In the genomic region with DNA sequence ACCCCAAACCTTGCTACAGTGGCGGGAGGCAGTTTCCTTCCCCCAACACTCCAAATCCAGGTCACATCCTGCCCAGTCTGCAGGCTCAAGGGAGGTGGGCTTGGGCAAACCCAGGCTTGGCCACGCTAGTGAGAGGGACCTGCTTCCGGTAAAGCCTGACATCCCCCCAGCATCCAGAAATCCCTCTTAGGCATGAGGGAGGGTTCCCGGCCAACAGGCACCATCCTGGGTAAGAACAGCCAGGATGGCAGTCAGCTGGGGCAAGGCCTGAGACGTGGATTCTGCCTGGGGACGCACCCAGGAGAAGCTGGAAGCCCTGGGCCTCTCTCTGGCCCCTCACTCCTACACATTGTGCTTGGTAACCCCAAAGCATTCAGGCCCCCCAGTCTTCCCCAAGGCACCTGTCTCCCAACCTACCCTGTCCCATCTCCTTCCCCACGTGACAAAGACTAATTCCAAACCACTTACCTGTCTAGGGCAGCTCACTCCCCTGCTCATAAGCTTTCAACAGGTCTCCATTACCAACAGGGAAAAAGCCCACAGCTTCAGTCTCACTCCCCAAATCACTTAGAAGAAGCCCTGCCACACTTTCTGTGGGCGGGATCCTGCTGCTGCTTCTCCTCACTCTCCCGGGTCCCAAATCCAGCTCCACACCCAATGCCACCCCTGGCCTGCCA, we compare ENCODE assay signal across 9 cellular contexts. TPM values are rescaled to one million over a fixed set of nuclear protein-coding genes. Genes with fewer than 3 reads are reported as not detected.
DNase-seq lines count a peak whose midpoint lies in the region; ATAC-seq and TF ChIP-seq lines count a peak whose summit lies in the region.
"Had no signal": no experiment of that assay in that cellular context is flagged by ENCODE, and none has a peak within 500 bp of the region (broad histone marks: within the 10 kb centered on the region; RNA-seq: fewer than 3 reads in every experiment).

No MANE protein-coding gene starts in this region.

- intact Hi-C loops in heart right ventricle (cut with DNase I) = no loop called here
- intact Hi-C loops in left ventricle myocardium superior (cut with micrococcal nuclease) = no loop called here
- intact Hi-C loops in aorta (cut with DNase I) = no loop called here

- H3K27me3 ChIP-seq in heart right ventricle = no peaks in the 10 kb centered on the region
- H3K27me3 ChIP-seq in aorta (ENCODE audit: control insufficient read depth in 1 of 2, insufficient read depth in 2 of 2, low read length in 1 of 2) = no peaks in the 10 kb centered on the region

- ATAC-seq in heart right ventricle (no peak), left ventricle myocardium superior (no peak), aorta (ENCODE audit: low FRiP score) (no peak), GM18873 (IDR thresholded peaks at IDR 0.05; ENCODE audit: low FRiP score, unreplicated experiment) (no peak), GM21576 (IDR thresholded peaks at IDR 0.05; ENCODE audit: unreplicated experiment) (no peak), GM21367 (IDR thresholded peaks at IDR 0.05; ENCODE audit: unreplicated experiment) (no peak)

- H3K36me3 ChIP-seq in heart right ventricle = peaks cover 0 to 22% (median 0%) of the 10 kb centered on the region in 9 donors
- peaks cover 29% of the 10 kb centered on the region for H3K36me3 ChIP-seq in mesodermal cell (ENCODE audit: control insufficient read depth, insufficient read depth, low read length)
- no peaks in the 10 kb centered on the region for H3K36me3 ChIP-seq in aorta (ENCODE audit: control insufficient read depth in 1 of 2, insufficient read depth in 2 of 2, low read length in 1 of 2)

- no peak for TF ChIP-seq CTCF in heart right ventricle (IDR thresholded peaks at IDR 0.05)
- no peak for TF ChIP-seq CTCF in astrocyte of the spinal cord (IDR thresholded peaks at IDR 0.05; ENCODE audit: low read depth, low read length)

- H3K27ac ChIP-seq in heart right ventricle (peak overlapping the region; percentile 24 to 93 (median 84)), mesodermal cell (ENCODE audit: low read depth, low read length, severe bottlenecking) (peak overlapping the region; percentile 81), aorta (ENCODE audit: low read depth in 1 of 2, low read length in 2 of 2) (peak overlapping the region; percentile 38 to 91)

- H3K4me1 ChIP-seq in heart right ventricle (peaks cover 19 to 50% (median 44%) of the 10 kb centered on the region in 9 donors), mesodermal cell (ENCODE audit: control insufficient read depth, insufficient read depth, low read length, poor library complexity, severe bottlenecking) (peaks cover 9% of the 10 kb centered on the region), aorta (ENCODE audit: control insufficient read depth in 1 of 2, insufficient read depth in 2 of 2, low read length in 2 of 2) (no peaks in the 10 kb centered on the region)

- in situ Hi-C loops in astrocyte of the spinal cord (cut with HindIII; ENCODE audit: low sequenced_read_pairs) = no loop called here

- WGBS in heart right ventricle, 2 donors = 40 to 52% methylated on average over 9 of the region's 9 CpGs
- WGBS in mesodermal cell (ENCODE audit: insufficient coverage in 2 of 2), 2 experiments = 65 to 73% methylated on average over 7 to 9 of the region's 9 CpGs
- WGBS in aorta, 2 donors = 42 to 46% methylated on average over 9 of the region's 9 CpGs

- H3K4me3 ChIP-seq in heart right ventricle (peak overlapping the region; percentile 49 to 84 (median 77)), astrocyte of the spinal cord (ENCODE audit: low read depth, low read length) (peak overlapping the region; percentile 69), mesodermal cell (ENCODE audit: extremely low read depth, insufficient read depth, low read length, poor library complexity, severe bottlenecking) (peak overlapping the region; percentile 74), aorta (ENCODE audit: low read length in 2 of 2) (peak overlapping the region; percentile 54 to 60)

- DNase-seq in heart right ventricle = no peak
- no peak for DNase-seq in left ventricle myocardium superior
- DNase-seq in astrocyte of the spinal cord (ENCODE audit: low read depth, low spot score) = no peak
- DNase-seq in aorta = no peak

- H3K9me3 ChIP-seq in heart right ventricle = no peaks in the 10 kb centered on the region
- no peaks in the 10 kb centered on the region for H3K9me3 ChIP-seq in mesodermal cell (ENCODE audit: control insufficient read depth, low read length)
- H3K9me3 ChIP-seq in aorta (ENCODE audit: control insufficient read depth, low read length) = no peaks in the 10 kb centered on the region

RNA-seq across cellular contexts. Expression of gene C20orf144, which starts 2.1 kb away (rescaled TPM):
- total RNA-seq in heart right ventricle (not detected), left ventricle myocardium superior (not detected), aorta (under 1 TPM in 1 of 2 donors, not detected in 1; 0.16 TPM)
- polyA plus RNA-seq in heart right ventricle (under 1 TPM in 1 of 2 donors, not detected in 1; 0.03 TPM), aorta (under 1 TPM in 1 of 2 donors, not detected in 1; 0.31 TPM)
- 0.15 TPM for polyA plus RNA-seq in mesodermal cell (2013, experiment 1 of 2)
- not detected for polyA plus RNA-seq in mesodermal cell (2013, experiment 2 of 2)
- total RNA-seq: subcutaneous adipose tissue had no signal

RNA-seq across cellular contexts. Expression of gene ACTL10, which starts 2.5 kb away (rescaled TPM):
- total RNA-seq in heart right ventricle (under 1 TPM in 6 of 10 donors, not detected in 4; 0.11 to 0.39 (median 0.25) TPM), left ventricle myocardium superior (0.40 TPM), aorta (1 to 10 TPM in 1 of 2 donors, under 1 TPM in 1; 0.96 to 1.2 TPM)
- polyA plus RNA-seq in heart right ventricle (1 to 10 TPM in 1 of 2 donors, under 1 TPM in 1; 0.59 to 1.2 TPM), aorta (1 to 10 TPM in 1 of 2 donors, under 1 TPM in 1; 0.63 to 1.2 TPM)
- polyA plus RNA-seq in mesodermal cell (2013, experiment 1 of 2) = 0.18 TPM
- polyA plus RNA-seq in mesodermal cell (2013, experiment 2 of 2) = 0.25 TPM

RNA-seq across cellular contexts. Expression of gene NECAB3, which starts 10.0 kb away (rescaled TPM):
- total RNA-seq in heart right ventricle (10 to 100 TPM; 53.7 to 92.8 (median 77.2) TPM), left ventricle myocardium superior (71.8 TPM), aorta (10 to 100 TPM; 20.5 to 26.1 TPM)
- polyA plus RNA-seq in heart right ventricle (10 to 100 TPM; 36.6 to 90.6 TPM), aorta (10 to 100 TPM; 10.6 to 53.1 TPM)
- polyA plus RNA-seq in mesodermal cell (2013, experiment 1 of 2) = 29.1 TPM
- polyA plus RNA-seq in mesodermal cell (2013, experiment 2 of 2) = 27.1 TPM

RNA-seq across cellular contexts. Expression of gene E2F1, which starts 22.0 kb away (rescaled TPM):
- 1 to 10 TPM in 8 of 10 donors, under 1 TPM in 2; 0.44 to 3.4 (median 1.5) TPM for total RNA-seq in heart right ventricle
- polyA plus RNA-seq in heart right ventricle = under 1 TPM; 0.73 to 0.91 TPM
- 1.8 TPM for total RNA-seq in left ventricle myocardium superior
- polyA plus RNA-seq in mesodermal cell (2013, experiment 1 of 2) = 10.5 TPM
- polyA plus RNA-seq in mesodermal cell (2013, experiment 2 of 2) = 11.0 TPM
- total RNA-seq in aorta = 1 to 10 TPM; 1.4 to 1.5 TPM
- 1 to 10 TPM; 1.6 TPM for polyA plus RNA-seq in aorta

RNA-seq across cellular contexts. Expression of gene PXMP4, which starts 55.9 kb away (rescaled TPM):
- total RNA-seq in heart right ventricle (10 to 100 TPM in 9 of 10 donors, 1 to 10 TPM in 1; 9.6 to 14.8 (median 12.3) TPM), left ventricle myocardium superior (13.5 TPM), aorta (1 to 10 TPM; 4.4 to 7.5 TPM)
- polyA plus RNA-seq in heart right ventricle (1 to 10 TPM; 4.6 to 4.9 TPM), aorta (1 to 10 TPM; 1.5 to 4.9 TPM)
- 2.0 TPM for polyA plus RNA-seq in mesodermal cell (2013, experiment 1 of 2)
- 2.1 TPM for polyA plus RNA-seq in mesodermal cell (2013, experiment 2 of 2)
